1 cellular context compared by ENCODE assay signal in the genomic region with DNA sequence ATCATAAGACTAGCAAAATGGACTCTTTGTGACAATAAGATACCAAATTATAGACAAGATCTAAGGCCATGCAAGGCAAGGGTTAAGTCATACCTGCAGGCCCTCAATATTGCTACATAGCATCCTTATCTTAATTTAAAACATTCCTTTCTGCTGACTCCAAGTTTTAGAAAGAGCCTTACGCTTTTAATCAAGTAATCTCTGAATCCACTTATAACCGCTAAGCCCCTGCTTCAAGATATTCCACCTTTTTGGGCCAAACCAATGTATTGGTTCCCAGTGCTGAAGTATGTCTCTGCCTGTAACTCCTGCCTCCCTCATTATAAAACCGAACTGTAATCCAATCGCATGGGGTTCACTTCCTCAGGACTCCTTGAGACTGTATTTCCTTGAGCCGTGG.
TF ChIP-seq lines count a peak whose summit lies in the region.

No MANE protein-coding gene starts in this region.

TF ChIP-seq in HepG2, 621 proteins besides CTCF, POLR2A, EP300 and RAD21:
- TF ChIP-seq ZBTB34 (CRISPR knock-in tag; IDR thresholded peaks at IDR 0.05) (no peak), TFE3 (CRISPR knock-in tag; IDR thresholded peaks at IDR 0.05) (no peak), MAFF (IDR thresholded peaks at IDR 0.05; ENCODE audit: low read depth, low read length) (0 out of 2 replicates have a peak, but pooled peaks have one; percentile 24)
